8 cellular contexts compared by ENCODE assay signal in genomic region chr2:96507957-96508520, GRCh38. TPM values are rescaled to one million over a fixed set of nuclear protein-coding genes. Genes with fewer than 3 reads are reported as not detected.
DNase-seq lines count a peak whose midpoint lies in the region; ATAC-seq and TF ChIP-seq lines count a peak whose summit lies in the region.

No MANE protein-coding gene starts in this region.

- H3K4me1 ChIP-seq in sigmoid colon = peaks cover 0 to 22% (median 17%) of the 10 kb centered on the region in 4 donors

- peaks cover 14% of the 10 kb centered on the region for H3K4me1 Mint-ChIP-seq in activated naive CD8-positive, alpha-beta T cell (ENCODE audit: low read depth)

- no peak for TF ChIP-seq EP300 in sigmoid colon (IDR thresholded peaks at IDR 0.05)

- peak; percentile 84 for TF ChIP-seq CTCF in LNCaP clone FGC (IDR thresholded peaks at IDR 0.05; ENCODE audit: control insufficient read depth, extremely low read depth, insufficient read depth)
- peak; percentile 91 to 100 (median 98) for TF ChIP-seq CTCF in sigmoid colon (IDR thresholded peaks at IDR 0.05)

- no peak for TF ChIP-seq POLR2A in sigmoid colon (IDR thresholded peaks at IDR 0.05)

- DNase-seq in C1 segment of cervical spinal cord (lab: John Stamatoyannopoulos, UW) (peak in 8 of 14 donors; percentile 23 to 79 (median 49)), LNCaP clone FGC (ENCODE audit: low read depth) (peak; percentile 1), SW480 (ENCODE audit: low spot score) (peak; percentile 50), left ventricle myocardium superior (peak; percentile 90), sigmoid colon (peak; percentile 84)

- peak overlapping the region; percentile 76 for H3K4me3 Mint-ChIP-seq in activated naive CD8-positive, alpha-beta T cell

- H3K36me3 Mint-ChIP-seq in activated naive CD8-positive, alpha-beta T cell = no peaks in the 10 kb centered on the region

- intact Hi-C loops in left ventricle myocardium superior (cut with micrococcal nuclease) = loop anchor here (5.0 kb wide), 1 partner anchor 101 kb away; no protein-coding TSS in a partner anchor
- intact Hi-C loops in sigmoid colon (cut with DNase I) = loop anchor here (2.0 to 10.0 kb wide), 4 partner anchors 37 to 373 kb away; partner anchors contain the start of gene ASTL

- peaks cover 0 to 1% (median 0%) of the 10 kb centered on the region in 3 donors for H3K27me3 ChIP-seq in sigmoid colon

- H3K27me3 Mint-ChIP-seq in activated naive CD8-positive, alpha-beta T cell = peaks cover 9% of the 10 kb centered on the region

- WGBS in sigmoid colon, 2 donors = 3 to 9% methylated on average over 38 of the region's 38 CpGs

- H3K9me3 Mint-ChIP-seq in activated naive CD8-positive, alpha-beta T cell (ENCODE audit: low read depth) = no peaks in the 10 kb centered on the region

- no peaks in the 10 kb centered on the region for H3K9me3 ChIP-seq in sigmoid colon

- no peaks in the 10 kb centered on the region for H3K36me3 ChIP-seq in sigmoid colon

- H3K27ac ChIP-seq in sigmoid colon = no peak overlapping the region

- no peak overlapping the region for H3K27ac Mint-ChIP-seq in activated naive CD8-positive, alpha-beta T cell

- ATAC-seq in GM19397 (IDR thresholded peaks at IDR 0.05; ENCODE audit: unreplicated experiment) (peak; percentile 52), left ventricle myocardium superior (peak; percentile 89), HG03097 (IDR thresholded peaks at IDR 0.05; ENCODE audit: low FRiP score, unreplicated experiment) (no peak)

- peak overlapping the region; percentile 30 for H3K4me3 ChIP-seq in LNCaP clone FGC (ENCODE audit: low read depth, low read length)
- H3K4me3 ChIP-seq in sigmoid colon = peak overlapping the region in 3 of 4 donors; percentile 25 to 47 (median 37)

RNA-seq across cellular contexts. Expression of gene NEURL3, which starts 2.9 kb away (rescaled TPM):
- not detected for total RNA-seq in left ventricle myocardium superior
- under 1 TPM in 1 of 4 donors, not detected in 3; 0.36 TPM for total RNA-seq in sigmoid colon
- polyA plus RNA-seq in sigmoid colon = 1 to 10 TPM; 3.5 to 6.4 (median 3.6) TPM

RNA-seq across cellular contexts. Expression of gene ARID5A, which starts 28.5 kb away (rescaled TPM):
- total RNA-seq in left ventricle myocardium superior (6.9 TPM), sigmoid colon (100 to 1,000 TPM in 1 of 4 donors, 10 to 100 TPM in 3; 14.3 to 179 (median 30.4) TPM)
- 10 to 100 TPM in 1 of 3 donors, 1 to 10 TPM in 2; 7.8 to 29.0 (median 9.5) TPM for polyA plus RNA-seq in sigmoid colon

Comparison
In these comparisons a context has a peak if more than half of its experiments do, and no peak if none do; other contexts are left out.
1. DNase-seq: peak in every context shown above with its lines; median percentile 90 in left ventricle myocardium superior; 84 in sigmoid colon; 50 in SW480; 49 in C1 segment of cervical spinal cord; 1 in LNCaP clone FGC.